ENCODE assay signal across 10 cellular contexts in genomic region chr20:34706022-34706875, GRCh38. TPM values are rescaled to one million over a fixed set of nuclear protein-coding genes. Genes with fewer than 3 reads are reported as not detected.
DNase-seq lines count a peak whose midpoint lies in the region; ATAC-seq and TF ChIP-seq lines count a peak whose summit lies in the region.
"Had no signal": no experiment of that assay in that cellular context is flagged by ENCODE, and none has a peak within 500 bp of the region (broad histone marks: within the 10 kb centered on the region; RNA-seq: fewer than 3 reads in every experiment).

No MANE protein-coding gene starts in this region.

- peaks cover 53% of the 10 kb centered on the region for H3K27me3 Mint-ChIP-seq in neural crest cell (ENCODE audit: low read depth)

- H3K27ac Mint-ChIP-seq in neural crest cell (ENCODE audit: unreplicated experiment) = no peak overlapping the region

- intact Hi-C loops in heart right ventricle (cut with DNase I) (loop anchor here in 9 of 10 donors (5.0 to 10.0 kb wide), 9 partner anchors 121 to 394 kb away; partner anchors contain the start of gene MAP1LC3A (in 1 of the 9)), left cardiac atrium (cut with DNase I) (loop anchor here in 1 of 2 donors (10.0 kb wide), 1 partner anchor 121 kb away; no protein-coding TSS in a partner anchor), vagina (cut with DNase I) (loop anchor here (10.0 kb wide), 1 partner anchor 171 kb away; no protein-coding TSS in a partner anchor)

- DNase-seq in heart right ventricle = no peak
- no peak for DNase-seq in left cardiac atrium
- DNase-seq in epithelial cell of prostate (ENCODE audit: low read depth, low spot score) = no peak
- DNase-seq in neural crest cell (ENCODE audit: low read depth, low spot score) = no peak
- DNase-seq in vagina (ENCODE audit: extremely low spot score in 2 of 2) = no peak
- no peak for DNase-seq in effector memory CD4-positive, alpha-beta T cell
- DNase-seq in CD1c-positive myeloid dendritic cell (ENCODE audit: extremely low spot score) = no peak
- DNase-seq: NCI-H1105; NK-92 treated with Interleukin-12 subunit alpha and Interleukin-12 subunit beta, amount 100 ng/mL, for 24 hours had no signal

- H3K9me3 ChIP-seq in heart right ventricle = no peaks in the 10 kb centered on the region
- no peaks in the 10 kb centered on the region for H3K9me3 ChIP-seq in vagina
- no peaks in the 10 kb centered on the region for H3K9me3 ChIP-seq in effector memory CD4-positive, alpha-beta T cell (ENCODE audit: control insufficient read depth, low read length)

- H3K27ac ChIP-seq in heart right ventricle (peak overlapping the region; percentile 98 to 100 (median 100)), epithelial cell of prostate (peak overlapping the region; percentile 90), vagina (peak overlapping the region; percentile 99)
- H3K27ac ChIP-seq in effector memory CD4-positive, alpha-beta T cell (ENCODE audit: insufficient read depth, low read length, poor library complexity, severe bottlenecking) = no peak overlapping the region

- TF ChIP-seq CTCF in heart right ventricle (IDR thresholded peaks at IDR 0.05) (no peak), neural crest cell (conservative IDR thresholded peaks at IDR 0.05) (no peak), vagina (IDR thresholded peaks at IDR 0.05) (no peak)

- H3K4me3 Mint-ChIP-seq in neural crest cell = peak overlapping the region; percentile 95

- H3K9me3 Mint-ChIP-seq in neural crest cell = no peaks in the 10 kb centered on the region

- ATAC-seq in heart right ventricle = no peak
- no peak for ATAC-seq in left cardiac atrium
- ATAC-seq in GM21360 (IDR thresholded peaks at IDR 0.05; ENCODE audit: unreplicated experiment) = no peak

- H3K4me1 ChIP-seq in heart right ventricle (peaks cover 5 to 70% (median 52%) of the 10 kb centered on the region in 9 donors), vagina (peaks cover 33% of the 10 kb centered on the region)
- H3K4me1 ChIP-seq in effector memory CD4-positive, alpha-beta T cell (ENCODE audit: control insufficient read depth, insufficient read depth, low read length, poor library complexity, severe bottlenecking) = peaks cover 22% of the 10 kb centered on the region

- peak overlapping the region in 9 of 10 donors; percentile 3 to 91 (median 78) for H3K4me3 ChIP-seq in heart right ventricle
- H3K4me3 ChIP-seq in vagina = no peak overlapping the region
- H3K4me3 ChIP-seq in effector memory CD4-positive, alpha-beta T cell (ENCODE audit: insufficient read depth, low read depth, low read length, poor library complexity, severe bottlenecking) = no peak overlapping the region

- no peaks in the 10 kb centered on the region for H3K36me3 Mint-ChIP-seq in neural crest cell (ENCODE audit: low read depth)

- H3K36me3 ChIP-seq in heart right ventricle (peaks cover 0 to 12% (median 0%) of the 10 kb centered on the region in 9 donors), vagina (no peaks in the 10 kb centered on the region)
- no peaks in the 10 kb centered on the region for H3K36me3 ChIP-seq in effector memory CD4-positive, alpha-beta T cell (ENCODE audit: control insufficient read depth, insufficient read depth, low read length)

- H3K27me3 ChIP-seq in heart right ventricle (no peaks in the 10 kb centered on the region), vagina (no peaks in the 10 kb centered on the region)
- no peaks in the 10 kb centered on the region for H3K27me3 ChIP-seq in effector memory CD4-positive, alpha-beta T cell (replicated peaks; ENCODE audit: control insufficient read depth, insufficient read depth, low read length, poor library complexity, severe bottlenecking)

- TF ChIP-seq POLR2A in vagina (IDR thresholded peaks at IDR 0.05) = no peak

- WGBS in heart right ventricle, 2 donors = 72 to 80% methylated on average over 3 of the region's 3 CpGs

- H3K4me1 Mint-ChIP-seq in neural crest cell = peaks cover 44% of the 10 kb centered on the region

RNA-seq across cellular contexts. Expression of gene TP53INP2, which starts 2.1 kb away (rescaled TPM):
- total RNA-seq in heart right ventricle (100 to 1,000 TPM in 8 of 10 donors, 10 to 100 TPM in 2; 73.4 to 174 (median 136) TPM), left cardiac atrium (100 to 1,000 TPM in 1 of 2 donors, 10 to 100 TPM in 1; 85.0 to 117 TPM), neural crest cell (17.1 and 17.2 TPM in 2 replicates), vagina (14.5 TPM)
- polyA plus RNA-seq in heart right ventricle = 10 to 100 TPM; 31.7 to 48.8 TPM

RNA-seq across cellular contexts. Expression of gene PIGU, which starts 29.4 kb away (rescaled TPM):
- 10 to 100 TPM; 11.0 to 20.4 (median 14.1) TPM for total RNA-seq in heart right ventricle
- polyA plus RNA-seq in heart right ventricle = 10 to 100 TPM; 18.6 to 23.8 TPM
- total RNA-seq in left cardiac atrium = 10 to 100 TPM; 14.1 to 14.8 TPM
- 54.9 and 55.5 TPM in 2 replicates for total RNA-seq in neural crest cell
- total RNA-seq in vagina = 12.3 TPM

Comparison
In these comparisons a context has a peak if more than half of its experiments do, and no peak if none do; other contexts are left out.
1. H3K4me3 ChIP-seq: peak in heart right ventricle (9 of 10); none in vagina (0 of 2) and effector memory CD4-positive, alpha-beta T cell (single experiment).